1 cellular context compared by ENCODE assay signal in genomic region chr9:132669636-132670358, GRCh38.
TF ChIP-seq lines count a peak whose summit lies in the region.

DDX31 (minus strand) TSS chr9:132669983; CDS start chr9:132669934, 49 bp downstream.

TF ChIP-seq in HepG2, 621 proteins besides CTCF, POLR2A, EP300 and RAD21 (continued from another document and continues in another):
- TF ChIP-seq ZNF75D (CRISPR knock-in tag; IDR thresholded peaks at IDR 0.05; ENCODE audit: borderline replicate concordance) (peak; percentile 90), ESRRA (CRISPR knock-in tag; IDR thresholded peaks at IDR 0.05; ENCODE audit: low read depth) (peak; percentile 53; the same call in 1 of the 2 replicates), CREM (IDR thresholded peaks at IDR 0.05) (peak; percentile 12; the same call in 1 of the 2 replicates), CREM (CRISPR knock-in tag; IDR thresholded peaks at IDR 0.05) (no peak), MEIS2 (CRISPR knock-in tag; IDR thresholded peaks at IDR 0.05) (peak; percentile 52), ZNF383 (CRISPR knock-in tag; IDR thresholded peaks at IDR 0.05; ENCODE audit: borderline replicate concordance) (no peak), ZNF446 (CRISPR knock-in tag; IDR thresholded peaks at IDR 0.05) (peak; percentile 71; the same call in 1 of the 2 replicates), ZMAT5 (CRISPR knock-in tag; IDR thresholded peaks at IDR 0.05; ENCODE audit: borderline replicate concordance, low read depth) (no peak), ZBTB49 (CRISPR knock-in tag; IDR thresholded peaks at IDR 0.05; ENCODE audit: borderline replicate concordance) (0 out of 2 replicates have a peak, but pooled peaks have one; percentile 53), SMAD1 (CRISPR knock-in tag; IDR thresholded peaks at IDR 0.05; ENCODE audit: borderline replicate concordance, low read depth) (0 out of 2 replicates have a peak, but pooled peaks have one; percentile 68), ZNF619 (CRISPR knock-in tag; IDR thresholded peaks at IDR 0.05) (peak; percentile 87; the same call in 1 of the 2 replicates), NFIC (IDR thresholded peaks at IDR 0.05; ENCODE audit: low read length) (no peak), ATM (IDR thresholded peaks at IDR 0.05; ENCODE audit: borderline replicate concordance) (no peak), GTF3A (CRISPR knock-in tag; conservative IDR thresholded peaks at IDR 0.05) (no peak), TFDP2 (CRISPR knock-in tag; IDR thresholded peaks at IDR 0.05) (peak; percentile 89), PCBP2 (optimal IDR thresholded peaks at IDR 0.05; ENCODE audit: low read depth, low read length, poor library complexity, severe bottlenecking) (no peak), ZNF800 (CRISPR knock-in tag; IDR thresholded peaks at IDR 0.05) (peak; percentile 45; the same call in 1 of the 2 replicates), CEBPZ (IDR thresholded peaks at IDR 0.05; ENCODE audit: low read length) (no peak), ZSCAN21 (CRISPR knock-in tag; IDR thresholded peaks at IDR 0.05; ENCODE audit: borderline replicate concordance) (peak; percentile 86), FIP1L1 (IDR thresholded peaks at IDR 0.05; ENCODE audit: borderline replicate concordance, insufficient read depth, low read depth, low read length) (0 out of 2 replicates have a peak, but pooled peaks have one; percentile 26), RBFOX2 (IDR thresholded peaks at IDR 0.05; ENCODE audit: low read depth, low read length) (peak; percentile 93), ZFX (CRISPR knock-in tag; IDR thresholded peaks at IDR 0.05; ENCODE audit: low read depth) (peak; percentile 78), ZNF124 (CRISPR knock-in tag; IDR thresholded peaks at IDR 0.05) (0 out of 2 replicates have a peak, but pooled peaks have one; percentile 79), TARDBP (CRISPR knock-in tag; IDR thresholded peaks at IDR 0.05) (no peak; the same call in 1 of the 2 replicates), HINFP (CRISPR knock-in tag; IDR thresholded peaks at IDR 0.05; ENCODE audit: low read depth) (peak; percentile 59; the same call in 1 of the 2 replicates), NONO (IDR thresholded peaks at IDR 0.05) (no peak), NONO (CRISPR knock-in tag; conservative IDR thresholded peaks at IDR 0.05) (peak; percentile 74), UBTF (CRISPR knock-in tag; IDR thresholded peaks at IDR 0.05) (peak; percentile 92), THAP8 (CRISPR knock-in tag; IDR thresholded peaks at IDR 0.05; ENCODE audit: borderline replicate concordance) (no peak; the same call in 1 of the 2 replicates), MLLT10 (CRISPR knock-in tag; IDR thresholded peaks at IDR 0.05) (no peak; the same call in 1 of the 2 replicates), ZMAT3 (CRISPR knock-in tag; conservative IDR thresholded peaks at IDR 0.05) (peak; percentile 61; the same call in 1 of the 2 replicates), PAX8 (CRISPR knock-in tag; IDR thresholded peaks at IDR 0.05; ENCODE audit: borderline replicate concordance) (no peak), RNF2 (conservative IDR thresholded peaks at IDR 0.05; ENCODE audit: low read depth) (peak; percentile 96), NFATC3 (CRISPR knock-in tag; IDR thresholded peaks at IDR 0.05) (peak; percentile 89), NR2F1 (CRISPR knock-in tag; IDR thresholded peaks at IDR 0.05) (no peak), SP1 (IDR thresholded peaks at IDR 0.05) (no peak), SP1 (CRISPR knock-in tag; IDR thresholded peaks at IDR 0.05) (no peak), ZNF781 (CRISPR knock-in tag; IDR thresholded peaks at IDR 0.05; ENCODE audit: borderline replicate concordance, not compliant biosample characterization) (peak; percentile 94), DDIT3 (CRISPR knock-in tag; IDR thresholded peaks at IDR 0.05) (no peak), CBFB (CRISPR knock-in tag; IDR thresholded peaks at IDR 0.05) (peak; percentile 83), NR1H2 (CRISPR knock-in tag; IDR thresholded peaks at IDR 0.05; ENCODE audit: borderline replicate concordance, low read depth) (peak; percentile 96; the same call in 1 of the 2 replicates), ZXDC (CRISPR knock-in tag; IDR thresholded peaks at IDR 0.05) (peak; percentile 81), AKAP8 (CRISPR knock-in tag; IDR thresholded peaks at IDR 0.05) (peak; percentile 70; the same call in 1 of the 2 replicates), ZNF503 (CRISPR knock-in tag; IDR thresholded peaks at IDR 0.05) (0 out of 2 replicates have a peak, but pooled peaks have one; percentile 51)
